In the genomic region with DNA sequence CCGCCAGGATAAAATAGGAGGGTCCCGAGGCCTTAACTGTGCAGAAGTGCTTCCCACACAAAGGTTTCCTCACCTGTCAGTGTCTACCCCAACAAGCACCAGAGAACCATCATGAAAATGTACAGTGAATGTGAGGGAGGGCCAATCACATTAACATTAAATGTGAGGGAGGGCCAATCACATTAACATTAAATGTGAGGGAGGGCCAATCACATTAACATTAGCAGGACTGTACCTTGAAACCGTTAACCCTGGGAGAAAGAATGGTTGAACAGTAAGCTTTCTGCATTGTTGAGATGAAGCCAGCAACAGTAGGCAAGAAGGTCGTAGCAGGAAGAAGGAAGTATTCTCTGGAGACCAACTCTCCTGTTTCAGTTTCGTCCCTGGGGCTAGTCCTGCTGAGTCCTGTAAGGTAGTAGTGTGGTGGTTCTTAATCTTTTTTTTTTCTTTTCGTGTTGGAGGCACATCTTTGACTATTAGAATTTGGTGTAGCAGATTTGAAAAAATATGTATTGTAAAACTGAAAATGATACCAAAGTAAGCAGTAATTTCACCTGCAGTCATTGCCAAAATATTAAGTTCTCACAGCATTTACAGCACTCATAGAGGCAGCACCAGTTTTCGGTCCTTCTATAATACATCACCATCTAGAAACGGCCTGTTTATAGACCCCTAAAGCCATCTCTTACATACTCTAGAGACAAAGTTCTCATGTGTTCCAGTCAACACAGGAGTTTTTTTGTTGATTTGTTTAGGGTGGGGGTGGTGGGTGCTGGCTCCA, we compare ENCODE assay signal across 8 cellular contexts.
DNase-seq lines count a peak whose midpoint lies in the region; ATAC-seq, FAIRE-seq and TF ChIP-seq lines count a peak whose summit lies in the region.

No MANE protein-coding gene starts in this region.

- no peaks in the 10 kb centered on the region for H3K79me2 ChIP-seq in HepG2 (ENCODE audit: insufficient read depth, low read length)

- H3K9me3 ChIP-seq in HepG2 (ENCODE audit: low read length) (no peaks in the 10 kb centered on the region), BE2C (no peaks in the 10 kb centered on the region; the same call in 1 of the 2 replicates)

- H3K27me3 ChIP-seq in HepG2 (ENCODE audit: control insufficient read depth in 1 of 2, insufficient read depth in 2 of 2, low read length in 2 of 2), result no peaks in the 10 kb centered on the region
- no peaks in the 10 kb centered on the region for H3K27me3 ChIP-seq in BE2C

- no peak overlapping the region for H3K9ac ChIP-seq in HepG2 (ENCODE audit: insufficient read depth, low read depth, low read length)

- H3K4me2 ChIP-seq in HepG2 (ENCODE audit: low read depth, low read length), result peak overlapping the region; percentile 32

- H3K36me3 ChIP-seq in HepG2 (replicated peaks in 1 of 2; ENCODE audit: control insufficient read depth in 1 of 2, insufficient read depth in 2 of 2, low read length in 2 of 2) (no peaks in the 10 kb centered on the region), BE2C (no peaks in the 10 kb centered on the region)

- no peak overlapping the region for H3K4me3 ChIP-seq in HepG2 (replicated peaks in 1 of 3; ENCODE audit: insufficient read depth in 1 of 3, low read depth in 2 of 3, low read length in 3 of 3)
- no peak overlapping the region for H3K4me3 ChIP-seq in BE2C (ENCODE audit: low read depth, low read length)

- TF ChIP-seq CTCF in HepG2 (CRISPR knock-in tag; IDR thresholded peaks at IDR 0.05) (no peak), BE2C (IDR thresholded peaks at IDR 0.05; ENCODE audit: low read depth, low read length) (no peak)

- in situ Hi-C loops in HepG2 (cut with HindIII; ENCODE audit: extremely low pct_ligation_motif_present, low pct_unique_long_range_greater_than_20kb), result no loop called here

- no peak for TF ChIP-seq POLR2A in HepG2 (IDR thresholded peaks at IDR 0.05; ENCODE audit: insufficient read depth in 1 of 2, low read depth in 2 of 2, low read length in 2 of 2)

- peaks cover 52% of the 10 kb centered on the region for H3K4me1 Mint-ChIP-seq in activated naive CD4-positive, alpha-beta T cell treated with anti-CD3 and anti-CD28 coated beads, Interleukin-2, amount 10 ng/mL, durations not matched to agents 7 days and 5 days

- peak overlapping the region; percentile 87 for H3K27ac Mint-ChIP-seq in activated naive CD4-positive, alpha-beta T cell treated with anti-CD3 and anti-CD28 coated beads, Interleukin-2, amount 10 ng/mL, durations not matched to agents 7 days and 5 days

- peak; percentile 4 for FAIRE-seq in HepG2 (lab: Jason Lieb, UNC)

- H4K20me1 ChIP-seq in HepG2 (ENCODE audit: insufficient read depth, low read length), result no peaks in the 10 kb centered on the region; the same call in 1 of the 2 replicates

- no peak for TF ChIP-seq RAD21 in HepG2 (CRISPR knock-in tag; IDR thresholded peaks at IDR 0.05)

- H3K36me3 Mint-ChIP-seq in activated naive CD4-positive, alpha-beta T cell treated with anti-CD3 and anti-CD28 coated beads, Interleukin-2, amount 10 ng/mL, durations not matched to agents 7 days and 5 days, result peaks cover 5% of the 10 kb centered on the region

- DNase-seq in activated naive CD4-positive, alpha-beta T cell treated with anti-CD3 and anti-CD28 coated beads, Interleukin-2, amount 10 ng/mL, durations not matched to agents 7 days and 5 days, result peak; percentile 53
- no peak for DNase-seq in activated naive CD4-positive, alpha-beta T cell treated with anti-CD3 and anti-CD28 coated beads, Interleukin-2, amount 50 U/mL, for 16 hours
- peak; percentile 39 to 80 for DNase-seq in NOMO-1 (lab: John Stamatoyannopoulos, UW; ENCODE audit: unreplicated experiment in 2 of 2)
- DNase-seq in HepG2 (ENCODE audit: low spot score), result no peak
- DNase-seq in middle frontal gyrus (ENCODE audit: extremely low spot score, low spot score), result no peak
- DNase-seq in BE2C, result no peak
- no peak for DNase-seq in KG1 (lab: John Stamatoyannopoulos, UW)

- POLR2A ChIA-PET in HepG2 (lab: Yijun Ruan, JAX), result no interaction called here

- peaks cover 6% of the 10 kb centered on the region; the same call in 1 of the 2 replicates for H3K4me1 ChIP-seq in HepG2 (ENCODE audit: insufficient read depth, low read length)
- no peaks in the 10 kb centered on the region for H3K4me1 ChIP-seq in BE2C

- H3K27ac ChIP-seq in HepG2 (ENCODE audit: extremely low read length, insufficient read depth, low read length), result no peak overlapping the region

- no peaks in the 10 kb centered on the region for H3K9me3 Mint-ChIP-seq in activated naive CD4-positive, alpha-beta T cell treated with anti-CD3 and anti-CD28 coated beads, Interleukin-2, amount 10 ng/mL, durations not matched to agents 7 days and 5 days

- CTCF ChIA-PET in activated naive CD4-positive, alpha-beta T cell treated with anti-CD3 and anti-CD28 coated beads, Interleukin-2, amount 10 ng/mL, durations not matched to agents 7 days and 5 days (lab: Charles Lee), result no interaction called here
- CTCF ChIA-PET in HepG2 (lab: Yijun Ruan, JAX; ENCODE audit: low intra/inter-chr PET ratio, low total read pairs), result no interaction called here

- peak; percentile 87 for ATAC-seq in HG02840 (IDR thresholded peaks at IDR 0.05; ENCODE audit: low FRiP score, unreplicated experiment)
- ATAC-seq in HepG2, result no peak; the same call in 2 of the 3 replicates

- TF ChIP-seq EP300 in HepG2 (IDR thresholded peaks at IDR 0.05; ENCODE audit: low read depth in 2 of 2, low read length in 2 of 2) (no peak), HepG2 (CRISPR knock-in tag; IDR thresholded peaks at IDR 0.05; ENCODE audit: borderline replicate concordance) (no peak)

- WGBS in HepG2 (ENCODE audit: low lambda C conversion rate), result 32% methylated on average over 8 of the region's 8 CpGs

- intact Hi-C loops in HepG2 (cut with micrococcal nuclease; ENCODE audit: unreplicated experiment), result no loop called here

- no peak overlapping the region for H2AFZ ChIP-seq in HepG2 (ENCODE audit: low read length)

- no TSS peak for BruUV-seq in HepG2 (replicated peaks; lab: Mats Ljungman, UMichigan)

- peaks cover 14% of the 10 kb centered on the region for H3K27me3 Mint-ChIP-seq in activated naive CD4-positive, alpha-beta T cell treated with anti-CD3 and anti-CD28 coated beads, Interleukin-2, amount 10 ng/mL, durations not matched to agents 7 days and 5 days

- peak overlapping the region; percentile 43 for H3K4me3 Mint-ChIP-seq in activated naive CD4-positive, alpha-beta T cell treated with anti-CD3 and anti-CD28 coated beads, Interleukin-2, amount 10 ng/mL, durations not matched to agents 7 days and 5 days

TF ChIP-seq in HepG2, 621 proteins besides CTCF, POLR2A, EP300 and RAD21 (continues in another document):
- TF ChIP-seq SP140L (CRISPR knock-in tag; IDR thresholded peaks at IDR 0.05; ENCODE audit: borderline replicate concordance), result no peak
- TF ChIP-seq, protein P1, sequence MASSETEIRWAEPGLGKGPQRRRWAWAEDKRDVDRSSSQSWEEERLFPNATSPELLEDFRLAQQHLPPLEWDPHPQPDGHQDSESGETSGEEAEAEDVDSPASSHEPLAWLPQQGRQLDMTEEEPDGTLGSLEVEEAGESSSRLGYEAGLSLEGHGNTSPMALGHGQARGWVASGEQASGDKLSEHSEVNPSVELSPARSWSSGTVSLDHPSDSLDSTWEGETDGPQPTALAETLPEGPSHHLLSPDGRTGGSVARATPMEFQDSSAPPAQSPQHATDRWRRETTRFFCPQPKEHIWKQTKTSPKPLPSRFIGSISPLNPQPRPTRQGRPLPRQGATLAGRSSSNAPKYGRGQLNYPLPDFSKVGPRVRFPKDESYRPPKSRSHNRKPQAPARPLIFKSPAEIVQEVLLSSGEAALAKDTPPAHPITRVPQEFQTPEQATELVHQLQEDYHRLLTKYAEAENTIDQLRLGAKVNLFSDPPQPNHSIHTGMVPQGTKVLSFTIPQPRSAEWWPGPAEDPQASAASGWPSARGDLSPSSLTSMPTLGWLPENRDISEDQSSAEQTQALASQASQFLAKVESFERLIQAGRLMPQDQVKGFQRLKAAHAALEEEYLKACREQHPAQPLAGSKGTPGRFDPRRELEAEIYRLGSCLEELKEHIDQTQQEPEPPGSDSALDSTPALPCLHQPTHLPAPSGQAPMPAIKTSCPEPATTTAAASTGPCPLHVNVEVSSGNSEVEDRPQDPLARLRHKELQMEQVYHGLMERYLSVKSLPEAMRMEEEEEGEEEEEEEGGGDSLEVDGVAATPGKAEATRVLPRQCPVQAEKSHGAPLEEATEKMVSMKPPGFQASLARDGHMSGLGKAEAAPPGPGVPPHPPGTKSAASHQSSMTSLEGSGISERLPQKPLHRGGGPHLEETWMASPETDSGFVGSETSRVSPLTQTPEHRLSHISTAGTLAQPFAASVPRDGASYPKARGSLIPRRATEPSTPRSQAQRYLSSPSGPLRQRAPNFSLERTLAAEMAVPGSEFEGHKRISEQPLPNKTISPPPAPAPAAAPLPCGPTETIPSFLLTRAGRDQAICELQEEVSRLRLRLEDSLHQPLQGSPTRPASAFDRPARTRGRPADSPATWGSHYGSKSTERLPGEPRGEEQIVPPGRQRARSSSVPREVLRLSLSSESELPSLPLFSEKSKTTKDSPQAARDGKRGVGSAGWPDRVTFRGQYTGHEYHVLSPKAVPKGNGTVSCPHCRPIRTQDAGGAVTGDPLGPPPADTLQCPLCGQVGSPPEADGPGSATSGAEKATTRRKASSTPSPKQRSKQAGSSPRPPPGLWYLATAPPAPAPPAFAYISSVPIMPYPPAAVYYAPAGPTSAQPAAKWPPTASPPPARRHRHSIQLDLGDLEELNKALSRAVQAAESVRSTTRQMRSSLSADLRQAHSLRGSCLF (CRISPR knock-in tag; IDR thresholded peaks at IDR 0.05; ENCODE audit: borderline replicate concordance), result no peak
- no peak for TF ChIP-seq PCBP2 (optimal IDR thresholded peaks at IDR 0.05; ENCODE audit: low read depth, low read length, poor library complexity, severe bottlenecking)
- no peak for TF ChIP-seq SATB2 (CRISPR knock-in tag; IDR thresholded peaks at IDR 0.05)
- no peak for TF ChIP-seq NKX3-1 (CRISPR knock-in tag; IDR thresholded peaks at IDR 0.05)
- TF ChIP-seq REL (CRISPR knock-in tag; conservative IDR thresholded peaks at IDR 0.05), result no peak
- TF ChIP-seq HNF4G (IDR thresholded peaks at IDR 0.05; ENCODE audit: borderline replicate concordance, low read depth, low read length), result no peak
- no peak for TF ChIP-seq HNF4G (CRISPR knock-in tag; IDR thresholded peaks at IDR 0.05; ENCODE audit: borderline replicate concordance, low read depth)
- no peak for TF ChIP-seq ZNF768 (CRISPR knock-in tag; IDR thresholded peaks at IDR 0.05)
- TF ChIP-seq, protein P2, sequence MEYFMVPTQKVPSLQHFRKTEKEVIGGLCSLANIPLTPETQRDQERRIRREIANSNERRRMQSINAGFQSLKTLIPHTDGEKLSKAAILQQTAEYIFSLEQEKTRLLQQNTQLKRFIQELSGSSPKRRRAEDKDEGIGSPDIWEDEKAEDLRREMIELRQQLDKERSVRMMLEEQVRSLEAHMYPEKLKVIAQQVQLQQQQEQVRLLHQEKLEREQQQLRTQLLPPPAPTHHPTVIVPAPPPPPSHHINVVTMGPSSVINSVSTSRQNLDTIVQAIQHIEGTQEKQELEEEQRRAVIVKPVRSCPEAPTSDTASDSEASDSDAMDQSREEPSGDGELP (IDR thresholded peaks at IDR 0.05; ENCODE audit: borderline replicate concordance, low read depth), result no peak
- TF ChIP-seq ZSCAN30 (CRISPR knock-in tag; IDR thresholded peaks at IDR 0.05), result no peak
- no peak for TF ChIP-seq RELA (CRISPR knock-in tag; IDR thresholded peaks at IDR 0.05)
- TF ChIP-seq KDM4B (CRISPR knock-in tag; IDR thresholded peaks at IDR 0.05), result no peak

Comparison
In these comparisons a context has a peak if more than half of its experiments do, and no peak if none do; other contexts are left out.
1. DNase-seq: peak in activated naive CD4-positive, alpha-beta T cell treated with anti-CD3 and anti-CD28 coated beads, Interleukin-2, amount 10 ng/mL, durations not matched to agents 7 days and 5 days (single experiment) and NOMO-1 (2 of 2); none in activated naive CD4-positive, alpha-beta T cell treated with anti-CD3 and anti-CD28 coated beads, Interleukin-2, amount 50 U/mL, for 16 hours (single experiment), HepG2 (single experiment), middle frontal gyrus (single experiment), BE2C (single experiment) and KG1 (single experiment).